In genomic region chr19:2963631-2964030, GRCh38 we compare ENCODE assay signal across 1 cellular context. TPM values are rescaled to one million over a fixed set of nuclear protein-coding genes. Genes with fewer than 3 reads are reported as not detected.
"Had no signal": no experiment of that assay in that cellular context is flagged by ENCODE, and none has a peak within 500 bp of the region (broad histone marks: within the 10 kb centered on the region; RNA-seq: fewer than 3 reads in every experiment).

No MANE protein-coding gene starts in this region.

RNA-seq across cellular contexts. Expression of gene TLE6, which starts 13.7 kb away (rescaled TPM):
- total RNA-seq: myocyte had no signal
